Comparison of ENCODE assay signal across 1 cellular context in the genomic region with DNA sequence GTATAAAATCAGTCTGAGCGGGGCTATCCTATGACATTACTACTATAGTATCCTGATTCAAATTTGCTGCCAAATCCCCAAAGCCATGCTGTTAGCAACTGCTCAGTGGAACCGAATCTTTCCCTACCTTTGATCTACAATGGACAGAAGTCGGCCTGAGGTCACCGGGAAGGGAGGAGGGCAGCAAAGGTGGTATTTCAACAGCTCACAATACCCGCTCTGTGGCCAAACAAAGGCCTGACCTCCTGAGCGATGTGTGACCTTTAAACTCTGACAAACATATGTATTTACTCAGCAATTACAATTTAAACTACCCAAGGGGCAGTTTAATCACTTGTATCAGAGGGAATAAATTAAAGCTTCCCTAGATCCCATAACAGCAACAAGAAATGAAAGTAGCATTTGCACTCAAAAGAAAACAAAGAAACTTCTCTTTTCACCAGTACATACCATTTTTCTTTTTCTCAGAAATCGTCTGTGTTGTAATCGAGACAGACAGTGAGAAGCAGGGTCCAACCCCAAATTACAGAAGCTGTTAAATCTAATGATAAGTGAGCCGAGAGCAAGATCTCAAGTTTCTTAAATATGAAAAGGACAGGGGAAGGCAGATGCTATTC.
TF ChIP-seq lines count a peak whose summit lies in the region.

No MANE protein-coding gene starts in this region.

TF ChIP-seq in HepG2, 621 proteins besides CTCF, POLR2A, EP300 and RAD21 (continued from another document and continues in another):
- TF ChIP-seq, protein P1, sequence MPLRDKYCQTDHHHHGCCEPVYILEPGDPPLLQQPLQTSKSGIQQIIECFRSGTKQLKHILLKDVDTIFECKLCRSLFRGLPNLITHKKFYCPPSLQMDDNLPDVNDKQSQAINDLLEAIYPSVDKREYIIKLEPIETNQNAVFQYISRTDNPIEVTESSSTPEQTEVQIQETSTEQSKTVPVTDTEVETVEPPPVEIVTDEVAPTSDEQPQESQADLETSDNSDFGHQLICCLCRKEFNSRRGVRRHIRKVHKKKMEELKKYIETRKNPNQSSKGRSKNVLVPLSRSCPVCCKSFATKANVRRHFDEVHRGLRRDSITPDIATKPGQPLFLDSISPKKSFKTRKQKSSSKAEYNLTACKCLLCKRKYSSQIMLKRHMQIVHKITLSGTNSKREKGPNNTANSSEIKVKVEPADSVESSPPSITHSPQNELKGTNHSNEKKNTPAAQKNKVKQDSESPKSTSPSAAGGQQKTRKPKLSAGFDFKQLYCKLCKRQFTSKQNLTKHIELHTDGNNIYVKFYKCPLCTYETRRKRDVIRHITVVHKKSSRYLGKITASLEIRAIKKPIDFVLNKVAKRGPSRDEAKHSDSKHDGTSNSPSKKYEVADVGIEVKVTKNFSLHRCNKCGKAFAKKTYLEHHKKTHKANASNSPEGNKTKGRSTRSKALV (CRISPR knock-in tag; IDR thresholded peaks at IDR 0.05): no peak; the same call in 1 of the 2 replicates
- TF ChIP-seq MAFG (CRISPR knock-in tag; IDR thresholded peaks at IDR 0.05): no peak
- no peak for TF ChIP-seq FIP1L1 (IDR thresholded peaks at IDR 0.05; ENCODE audit: borderline replicate concordance, insufficient read depth, low read depth, low read length)
- TF ChIP-seq ZNF777 (CRISPR knock-in tag; IDR thresholded peaks at IDR 0.05): 0 out of 2 replicates have a peak, but pooled peaks have one; percentile 20
- no peak for TF ChIP-seq MXD3 (CRISPR knock-in tag; IDR thresholded peaks at IDR 0.05)
- TF ChIP-seq, protein P2, sequence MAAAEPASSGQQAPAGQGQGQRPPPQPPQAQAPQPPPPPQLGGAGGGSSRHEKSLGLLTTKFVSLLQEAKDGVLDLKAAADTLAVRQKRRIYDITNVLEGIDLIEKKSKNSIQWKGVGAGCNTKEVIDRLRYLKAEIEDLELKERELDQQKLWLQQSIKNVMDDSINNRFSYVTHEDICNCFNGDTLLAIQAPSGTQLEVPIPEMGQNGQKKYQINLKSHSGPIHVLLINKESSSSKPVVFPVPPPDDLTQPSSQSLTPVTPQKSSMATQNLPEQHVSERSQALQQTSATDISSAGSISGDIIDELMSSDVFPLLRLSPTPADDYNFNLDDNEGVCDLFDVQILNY (CRISPR knock-in tag; conservative IDR thresholded peaks at IDR 0.05): no peak
- TF ChIP-seq TMF1 (CRISPR knock-in tag; IDR thresholded peaks at IDR 0.05; ENCODE audit: low read depth): no peak
- peak; percentile 97 for TF ChIP-seq PPARG (CRISPR knock-in tag; conservative IDR thresholded peaks at IDR 0.05)
- TF ChIP-seq GZF1 (CRISPR knock-in tag; IDR thresholded peaks at IDR 0.05): no peak
- TF ChIP-seq ARHGAP35 (CRISPR knock-in tag; IDR thresholded peaks at IDR 0.05; ENCODE audit: borderline replicate concordance): no peak
- TF ChIP-seq, protein P3, sequence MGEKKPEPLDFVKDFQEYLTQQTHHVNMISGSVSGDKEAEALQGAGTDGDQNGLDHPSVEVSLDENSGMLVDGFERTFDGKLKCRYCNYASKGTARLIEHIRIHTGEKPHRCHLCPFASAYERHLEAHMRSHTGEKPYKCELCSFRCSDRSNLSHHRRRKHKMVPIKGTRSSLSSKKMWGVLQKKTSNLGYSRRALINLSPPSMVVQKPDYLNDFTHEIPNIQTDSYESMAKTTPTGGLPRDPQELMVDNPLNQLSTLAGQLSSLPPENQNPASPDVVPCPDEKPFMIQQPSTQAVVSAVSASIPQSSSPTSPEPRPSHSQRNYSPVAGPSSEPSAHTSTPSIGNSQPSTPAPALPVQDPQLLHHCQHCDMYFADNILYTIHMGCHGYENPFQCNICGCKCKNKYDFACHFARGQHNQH (CRISPR knock-in tag; IDR thresholded peaks at IDR 0.05): peak; percentile 79; the same call in 1 of the 2 replicates
- TF ChIP-seq SAFB2 (CRISPR knock-in tag; IDR thresholded peaks at IDR 0.05; ENCODE audit: borderline replicate concordance, low read depth): no peak
- no peak for TF ChIP-seq NFYB (CRISPR knock-in tag; IDR thresholded peaks at IDR 0.05)
- 0 out of 2 replicates have a peak, but pooled peaks have one; percentile 43 for TF ChIP-seq ZMAT3 (CRISPR knock-in tag; conservative IDR thresholded peaks at IDR 0.05)
- peak; percentile 68 for TF ChIP-seq SIX4 (CRISPR knock-in tag; IDR thresholded peaks at IDR 0.05)
- TF ChIP-seq ZNF816 (CRISPR knock-in tag; IDR thresholded peaks at IDR 0.05; ENCODE audit: borderline replicate concordance): no peak
- TF ChIP-seq NR2F1 (CRISPR knock-in tag; IDR thresholded peaks at IDR 0.05): peak; percentile 96 to 99
- no peak for TF ChIP-seq CHD2 (IDR thresholded peaks at IDR 0.05; ENCODE audit: low read depth, low read length)
- no peak for TF ChIP-seq CEBPZ (IDR thresholded peaks at IDR 0.05; ENCODE audit: low read length)
- no peak for TF ChIP-seq RBM39 (IDR thresholded peaks at IDR 0.05; ENCODE audit: low read depth, low read length, poor library complexity, severe bottlenecking)
- peak; percentile 62; the same call in 1 of the 2 replicates for TF ChIP-seq ZNF710 (CRISPR knock-in tag; IDR thresholded peaks at IDR 0.05; ENCODE audit: borderline replicate concordance)
- peak; percentile 94 for TF ChIP-seq NCOR1 (IDR thresholded peaks at IDR 0.05; ENCODE audit: borderline replicate concordance, low read length)
- TF ChIP-seq FOSL2 (CRISPR knock-in tag; IDR thresholded peaks at IDR 0.05): peak; percentile 77
- TF ChIP-seq ZNF878 (CRISPR knock-in tag; IDR thresholded peaks at IDR 0.05): 0 out of 2 replicates have a peak, but pooled peaks have one; percentile 39
- TF ChIP-seq SUZ12 (IDR thresholded peaks at IDR 0.05; ENCODE audit: low read depth, low read length): no peak
- no peak for TF ChIP-seq MBD4 (IDR thresholded peaks at IDR 0.05; ENCODE audit: borderline replicate concordance, low read length)
- no peak for TF ChIP-seq SYNCRIP (IDR thresholded peaks at IDR 0.05; ENCODE audit: insufficient read depth, low read depth, low read length)
- TF ChIP-seq, protein P4, sequence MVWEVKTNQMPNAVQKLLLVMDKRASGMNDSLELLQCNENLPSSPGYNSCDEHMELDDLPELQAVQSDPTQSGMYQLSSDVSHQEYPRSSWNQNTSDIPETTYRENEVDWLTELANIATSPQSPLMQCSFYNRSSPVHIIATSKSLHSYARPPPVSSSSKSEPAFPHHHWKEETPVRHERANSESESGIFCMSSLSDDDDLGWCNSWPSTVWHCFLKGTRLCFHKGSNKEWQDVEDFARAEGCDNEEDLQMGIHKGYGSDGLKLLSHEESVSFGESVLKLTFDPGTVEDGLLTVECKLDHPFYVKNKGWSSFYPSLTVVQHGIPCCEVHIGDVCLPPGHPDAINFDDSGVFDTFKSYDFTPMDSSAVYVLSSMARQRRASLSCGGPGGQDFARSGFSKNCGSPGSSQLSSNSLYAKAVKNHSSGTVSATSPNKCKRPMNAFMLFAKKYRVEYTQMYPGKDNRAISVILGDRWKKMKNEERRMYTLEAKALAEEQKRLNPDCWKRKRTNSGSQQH (CRISPR knock-in tag; IDR thresholded peaks at IDR 0.05; ENCODE audit: low read depth): 0 out of 2 replicates have a peak, but pooled peaks have one; percentile 46
- TF ChIP-seq PATZ1 (CRISPR knock-in tag; IDR thresholded peaks at IDR 0.05): peak; percentile 85
- TF ChIP-seq, protein P5, sequence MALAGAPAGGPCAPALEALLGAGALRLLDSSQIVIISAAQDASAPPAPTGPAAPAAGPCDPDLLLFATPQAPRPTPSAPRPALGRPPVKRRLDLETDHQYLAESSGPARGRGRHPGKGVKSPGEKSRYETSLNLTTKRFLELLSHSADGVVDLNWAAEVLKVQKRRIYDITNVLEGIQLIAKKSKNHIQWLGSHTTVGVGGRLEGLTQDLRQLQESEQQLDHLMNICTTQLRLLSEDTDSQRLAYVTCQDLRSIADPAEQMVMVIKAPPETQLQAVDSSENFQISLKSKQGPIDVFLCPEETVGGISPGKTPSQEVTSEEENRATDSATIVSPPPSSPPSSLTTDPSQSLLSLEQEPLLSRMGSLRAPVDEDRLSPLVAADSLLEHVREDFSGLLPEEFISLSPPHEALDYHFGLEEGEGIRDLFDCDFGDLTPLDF (CRISPR knock-in tag; IDR thresholded peaks at IDR 0.05): 0 out of 2 replicates have a peak, but pooled peaks have one; percentile 35
- no peak for TF ChIP-seq ZNF572 (CRISPR knock-in tag; IDR thresholded peaks at IDR 0.05)
- TF ChIP-seq, protein P6, sequence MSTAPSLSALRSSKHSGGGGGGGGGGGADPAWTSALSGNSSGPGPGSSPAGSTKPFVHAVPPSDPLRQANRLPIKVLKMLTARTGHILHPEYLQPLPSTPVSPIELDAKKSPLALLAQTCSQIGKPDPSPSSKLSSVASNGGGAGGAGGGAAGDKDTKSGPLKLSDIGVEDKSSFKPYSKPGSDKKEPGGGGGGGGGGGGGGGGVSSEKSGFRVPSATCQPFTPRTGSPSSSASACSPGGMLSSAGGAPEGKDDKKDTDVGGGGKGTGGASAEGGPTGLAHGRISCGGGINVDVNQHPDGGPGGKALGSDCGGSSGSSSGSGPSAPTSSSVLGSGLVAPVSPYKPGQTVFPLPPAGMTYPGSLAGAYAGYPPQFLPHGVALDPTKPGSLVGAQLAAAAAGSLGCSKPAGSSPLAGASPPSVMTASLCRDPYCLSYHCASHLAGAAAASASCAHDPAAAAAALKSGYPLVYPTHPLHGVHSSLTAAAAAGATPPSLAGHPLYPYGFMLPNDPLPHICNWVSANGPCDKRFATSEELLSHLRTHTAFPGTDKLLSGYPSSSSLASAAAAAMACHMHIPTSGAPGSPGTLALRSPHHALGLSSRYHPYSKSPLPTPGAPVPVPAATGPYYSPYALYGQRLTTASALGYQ (CRISPR knock-in tag; IDR thresholded peaks at IDR 0.05): peak; percentile 93
- TF ChIP-seq ATF7 (IDR thresholded peaks at IDR 0.05): peak; percentile 21; the same call in 1 of the 2 replicates
- TF ChIP-seq ATF7 (CRISPR knock-in tag; IDR thresholded peaks at IDR 0.05): no peak
- TF ChIP-seq LCORL (IDR thresholded peaks at IDR 0.05): peak; percentile 53; the same call in 1 of the 2 replicates
- TF ChIP-seq LCORL (CRISPR knock-in tag; IDR thresholded peaks at IDR 0.05): peak; percentile 78; the same call in 1 of the 2 replicates
- peak; percentile 93 for TF ChIP-seq SOX13 (IDR thresholded peaks at IDR 0.05)
- peak in 1 of 2 experiments; percentile 99; a peak in 2 of 4 replicates for TF ChIP-seq SOX13 (CRISPR knock-in tag; conservative IDR thresholded peaks at IDR 0.05 in 1 of 2, IDR thresholded peaks at IDR 0.05 in 1 of 2)
- peak; percentile 98 for TF ChIP-seq ASH2L (IDR thresholded peaks at IDR 0.05; ENCODE audit: insufficient read length, low read depth, low read length)
